17 cellular contexts compared by ENCODE assay signal in the genomic region with DNA sequence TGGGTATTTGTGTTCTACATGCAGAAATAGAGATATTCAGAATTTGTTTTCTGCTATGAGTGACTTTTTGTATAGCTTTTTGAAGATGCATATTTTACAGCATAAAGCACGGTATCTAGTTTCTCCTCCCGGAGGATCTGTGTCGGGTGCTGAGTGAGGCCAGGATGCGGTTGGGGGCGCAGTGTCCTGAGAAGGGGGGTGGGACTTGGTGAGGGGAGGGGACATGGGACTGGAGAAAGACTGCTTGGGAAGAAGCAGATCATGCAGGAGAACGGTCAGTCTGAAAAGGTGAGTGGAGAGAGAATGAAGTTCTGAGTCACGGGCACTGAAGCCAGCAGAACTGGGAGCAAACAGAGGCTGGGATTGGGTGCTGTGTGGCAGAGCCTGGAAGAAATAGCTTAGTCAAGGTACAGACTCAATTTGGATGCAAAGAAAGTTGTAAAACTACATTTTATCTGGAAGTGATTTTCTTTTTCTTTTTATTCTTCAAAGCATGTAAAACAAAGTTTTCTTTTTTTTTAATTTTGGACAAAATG. TPM values are rescaled to one million over a fixed set of nuclear protein-coding genes. Genes with fewer than 3 reads are reported as not detected.
A peak's percentile ranks its signal among the peaks of the same experiment; 100 is the strongest.
DNase-seq lines count a peak whose midpoint lies in the region; ATAC-seq and TF ChIP-seq lines count a peak whose summit lies in the region.
"Had no signal": no experiment of that assay in that cellular context is flagged by ENCODE, and none has a peak within 500 bp of the region (broad histone marks: within the 10 kb centered on the region; RNA-seq: fewer than 3 reads in every experiment).

No MANE protein-coding gene starts in this region.

- H3K4me1 ChIP-seq in GM23338 (ENCODE audit: insufficient read depth) (peaks cover 4% of the 10 kb centered on the region; the same call in 1 of the 2 replicates), neural progenitor cell (no peaks in the 10 kb centered on the region)
- H3K4me1 ChIP-seq: BE2C had no signal

- H3K36me3 Mint-ChIP-seq in GM23338 (ENCODE audit: low read depth) (no peaks in the 10 kb centered on the region), T-helper 17 cell (ENCODE audit: low read depth) (no peaks in the 10 kb centered on the region), neural progenitor cell (no peaks in the 10 kb centered on the region)

- H3K79me2 ChIP-seq in GM23338 (replicated peaks; ENCODE audit: insufficient read depth) = no peaks in the 10 kb centered on the region
- H3K79me2 ChIP-seq in neural progenitor cell (ENCODE audit: low read depth) = no peaks in the 10 kb centered on the region

- ATAC-seq in GM23338 (peak; percentile 85), T-helper 17 cell (no peak), HG03159 (IDR thresholded peaks at IDR 0.05; ENCODE audit: unreplicated experiment) (no peak)

- TF ChIP-seq CTCF in GM23338 (conservative IDR thresholded peaks at IDR 0.05; ENCODE audit: low read depth in 2 of 2) = no peak
- TF ChIP-seq CTCF in neural progenitor cell (IDR thresholded peaks at IDR 0.05) = no peak

- 0 out of 2 replicates have a peak, but pooled peaks cover 1% of the 10 kb centered on the region for H3K9me2 ChIP-seq in GM23338 (ENCODE audit: insufficient read depth)

- H3K36me3 ChIP-seq in GM23338 (ENCODE audit: insufficient read depth) (no peaks in the 10 kb centered on the region), neural progenitor cell (no peaks in the 10 kb centered on the region)
- H3K36me3 ChIP-seq: BE2C, MG63 had no signal

- no peak overlapping the region for H3K27ac ChIP-seq in GM23338 (ENCODE audit: low read depth)
- no peak overlapping the region for H3K27ac ChIP-seq in neural progenitor cell

- H3K4me2 ChIP-seq in GM23338 (peak overlapping the region; percentile 31; the same call in 1 of the 2 replicates), neural progenitor cell (no peak overlapping the region)

- H2AFZ ChIP-seq in GM23338 (peak overlapping the region; percentile 61; the same call in 1 of the 2 replicates), neural progenitor cell (replicated peaks) (peak overlapping the region; percentile 47)

- H3K27ac Mint-ChIP-seq in GM23338 (peak overlapping the region; percentile 78), T-helper 17 cell (no peak overlapping the region), neural progenitor cell (no peak overlapping the region)
- H3K27ac Mint-ChIP-seq: CD4-positive, alpha-beta T cell had no signal

- H3K9me3 ChIP-seq in T-helper 17 cell (ENCODE audit: control insufficient read depth, low read length, poor library complexity, severe bottlenecking) = no peaks in the 10 kb centered on the region
- H3K9me3 ChIP-seq in neural progenitor cell (ENCODE audit: low read depth) = no peaks in the 10 kb centered on the region
- H3K9me3 ChIP-seq: BE2C, MG63 had no signal

- DNase-seq in GM23338 (ENCODE audit: low spot score) (no peak), T-helper 17 cell (no peak), glomerular visceral epithelial cell (ENCODE audit: extremely low spot score) (peak; percentile 46), neural progenitor cell (ENCODE audit: low spot score) (no peak), DMS153 treated with DMSO at 0.1 percent for 48 hours (lab: John Stamatoyannopoulos, UW; ENCODE audit: unreplicated experiment) (no peak), NCI-H226 (no peak)
- no peak for DNase-seq in activated effector memory CD4-positive, alpha-beta T cell treated with anti-CD3 and anti-CD28 coated beads, Interleukin-2, amount 50 U/mL, for 16 hours
- DNase-seq: 8988T; BE2C; Calu3; CD4-positive, alpha-beta T cell; MG63; NCI-H1092; NCI-H146; NCI-H2081; NCI-H510A treated with DMSO at 0.1 percent for 48 hours had no signal

- H3K4me3 ChIP-seq in GM23338 (peak overlapping the region; percentile 27; the same call in 1 of the 2 replicates), neural progenitor cell (no peak overlapping the region)
- H3K4me3 ChIP-seq: MG63 had no signal

- H3K9me3 Mint-ChIP-seq in GM23338 (peaks cover 1% of the 10 kb centered on the region; the same call in 1 of the 3 replicates), neural progenitor cell (no peaks in the 10 kb centered on the region)
- H3K9me3 Mint-ChIP-seq: CD4-positive, alpha-beta T cell had no signal

- no peaks in the 10 kb centered on the region for H3K27me3 Mint-ChIP-seq in GM23338 (ENCODE audit: insufficient read depth, low read depth, poor library complexity)
- no peaks in the 10 kb centered on the region for H3K27me3 Mint-ChIP-seq in T-helper 17 cell
- H3K27me3 Mint-ChIP-seq in neural progenitor cell (ENCODE audit: insufficient read depth, low read depth) = no peaks in the 10 kb centered on the region
- H3K27me3 Mint-ChIP-seq: CD4-positive, alpha-beta T cell had no signal

- H3K9ac ChIP-seq in neural progenitor cell = no peak overlapping the region

- H3F3A ChIP-seq in GM23338 (replicated peaks; ENCODE audit: low read depth) (no peaks in the 10 kb centered on the region), neural progenitor cell (ENCODE audit: low read depth) (no peaks in the 10 kb centered on the region)

- H3K4me3 Mint-ChIP-seq in GM23338 = no peak overlapping the region
- H3K4me3 Mint-ChIP-seq in T-helper 17 cell = peak overlapping the region; percentile 16
- H3K4me3 Mint-ChIP-seq in neural progenitor cell = no peak overlapping the region
- H3K4me3 Mint-ChIP-seq: CD4-positive, alpha-beta T cell had no signal

- H3K27me3 ChIP-seq in GM23338 (ENCODE audit: insufficient read depth) (no peaks in the 10 kb centered on the region), neural progenitor cell (no peaks in the 10 kb centered on the region)
- H3K27me3 ChIP-seq: BE2C, MG63 had no signal

- H3K4me1 Mint-ChIP-seq in GM23338 (peaks cover 4% of the 10 kb centered on the region), T-helper 17 cell (peaks cover 4% of the 10 kb centered on the region), neural progenitor cell (peaks cover 11% of the 10 kb centered on the region)

- H4K20me1 ChIP-seq in GM23338 (replicated peaks; ENCODE audit: insufficient read depth) (no peaks in the 10 kb centered on the region), neural progenitor cell (ENCODE audit: low read depth) (no peaks in the 10 kb centered on the region)

TF ChIP-seq in GM23338, 12 proteins besides CTCF, POLR2A, EP300 and RAD21 (continues in another document):
- TF ChIP-seq EZH2 (IDR thresholded peaks at IDR 0.05; ENCODE audit: low read depth, unreplicated experiment) (no peak), JUNB (IDR thresholded peaks at IDR 0.05; ENCODE audit: unreplicated experiment) (no peak), EZH2phosphoT487 (IDR thresholded peaks at IDR 0.05; ENCODE audit: unreplicated experiment) (no peak), NANOG (IDR thresholded peaks at IDR 0.05; ENCODE audit: borderline replicate concordance) (no peak), STAT1 (IDR thresholded peaks at IDR 0.05; ENCODE audit: unreplicated experiment) (no peak)
- TF ChIP-seq, protein P1, sequence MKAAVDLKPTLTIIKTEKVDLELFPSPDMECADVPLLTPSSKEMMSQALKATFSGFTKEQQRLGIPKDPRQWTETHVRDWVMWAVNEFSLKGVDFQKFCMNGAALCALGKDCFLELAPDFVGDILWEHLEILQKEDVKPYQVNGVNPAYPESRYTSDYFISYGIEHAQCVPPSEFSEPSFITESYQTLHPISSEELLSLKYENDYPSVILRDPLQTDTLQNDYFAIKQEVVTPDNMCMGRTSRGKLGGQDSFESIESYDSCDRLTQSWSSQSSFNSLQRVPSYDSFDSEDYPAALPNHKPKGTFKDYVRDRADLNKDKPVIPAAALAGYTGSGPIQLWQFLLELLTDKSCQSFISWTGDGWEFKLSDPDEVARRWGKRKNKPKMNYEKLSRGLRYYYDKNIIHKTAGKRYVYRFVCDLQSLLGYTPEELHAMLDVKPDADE (IDR thresholded peaks at IDR 0.05) = no peak

RNA-seq across cellular contexts. Expression of a gene that starts 44.0 kb away (rescaled TPM):
- 0.08 and 0.35 TPM in 2 replicates for total RNA-seq in GM23338 (2014; rRNA removed; shearing (Covaris generic))
- polyA plus RNA-seq in GM23338 (2016; fragmentation: Nextera tagmentation; extraction: Ambion mirVana) = 0.37 and 0.52 TPM in 2 replicates
- total RNA-seq in T-helper 17 cell (10 to 100 TPM; 16.1 to 26.7 TPM), neural progenitor cell (ENCODE audit: low replicate concordance) (0.06 TPM in 1 of 2 replicates, not detected in the other)

Comparison
In these comparisons a context has a peak if more than half of its experiments do, and no peak if none do; other contexts are left out.
1. RNA of a gene that starts 44.0 kb away (total RNA-seq): 16.1 to 26.7 TPM in T-helper 17 cell; 0.08 to 0.35 TPM in GM23338 and 0.06 TPM in neural progenitor cell; every median in the first group is over 10 times any median in the second.